ENCODE assay signal across 16 cellular contexts in genomic region chr14:24255438-24255837, GRCh38. TPM values are rescaled to one million over a fixed set of nuclear protein-coding genes. Genes with fewer than 3 reads are reported as not detected.
DNase-seq lines count a peak whose midpoint lies in the region; ATAC-seq and TF ChIP-seq lines count a peak whose summit lies in the region.
"Had no signal": no experiment of that assay in that cellular context is flagged by ENCODE, and none has a peak within 500 bp of the region (broad histone marks: within the 10 kb centered on the region; RNA-seq: fewer than 3 reads in every experiment).

No MANE protein-coding gene starts in this region.

- H3K9me3 Mint-ChIP-seq in H9: no peaks in the 10 kb centered on the region
- no peaks in the 10 kb centered on the region for H3K9me3 Mint-ChIP-seq in stimulated activated memory B cell treated with anti-CD40 and anti-IgM and Interleukin-4, amounts not matched to agents 10 μg/mL and 1 μg/mL and 100 μg/mL, for 72 hours
- H3K9me3 Mint-ChIP-seq in MCF 10A (ENCODE audit: unreplicated experiment): no peaks in the 10 kb centered on the region
- H3K9me3 Mint-ChIP-seq: CD4-positive, alpha-beta memory T cell; GM23338; HFFc6 had no signal

- H3K9ac ChIP-seq in H9 (ENCODE audit: extremely low read depth, insufficient read length, low read length) (no peak overlapping the region), neuronal stem cell (ENCODE audit: low read depth, low read length, poor library complexity) (no peak overlapping the region)

- DNase-seq in H9: no peak
- DNase-seq in RWPE1 (ENCODE audit: low spot score): no peak
- DNase-seq in neuronal stem cell (ENCODE audit: low spot score): no peak
- DNase-seq in MCF 10A (ENCODE audit: unreplicated experiment): no peak
- no peak for DNase-seq in left lung
- DNase-seq: C1 segment of cervical spinal cord; Calu3; CD4-positive, alpha-beta memory T cell; COR-L47; DMS53; DMS79 treated with DMSO at 0.1 percent for 48 hours; GF-D8; HFFc6 had no signal

- no peak overlapping the region for H4K5ac ChIP-seq in H9 (ENCODE audit: insufficient read length, low read depth, low read length)

- H3K27me3 ChIP-seq in H9 (ENCODE audit: insufficient read depth, low read length) (no peaks in the 10 kb centered on the region), neuronal stem cell (ENCODE audit: control insufficient read depth in 3 of 3, insufficient read depth in 3 of 3, low read depth in 1 of 3, low read length in 3 of 3) (no peaks in the 10 kb centered on the region), left lung (no peaks in the 10 kb centered on the region)

- BruUV-seq in MCF 10A (replicated peaks; lab: Mats Ljungman, UMichigan): no TSS peak

- H3K9me3 ChIP-seq in H9 (ENCODE audit: control insufficient read depth, low read depth, low read length): no peaks in the 10 kb centered on the region
- no peaks in the 10 kb centered on the region for H3K9me3 ChIP-seq in neuronal stem cell (replicated peaks in 1 of 2; ENCODE audit: control insufficient read depth in 2 of 2, insufficient read depth in 1 of 2, low read depth in 1 of 2, low read length in 2 of 2)
- no peaks in the 10 kb centered on the region for H3K9me3 ChIP-seq in left lung
- H3K9me3 ChIP-seq: HAP-1 had no signal

- POLR2A ChIA-PET in RWPE1 (lab: Yijun Ruan, JAX; ENCODE audit: low non-redundant PET) (no interaction called here), MCF 10A (lab: Yijun Ruan, JAX) (interaction anchor here (0.6 to 2.0 kb wide), 2 partner anchors 13 to 43 kb away, joined by 3 to 10 read pairs; partner anchors contain the start of gene TINF2)

- no peak overlapping the region for H2AFZ ChIP-seq in H9 (ENCODE audit: low read length)
- H2AFZ ChIP-seq in neuronal stem cell (ENCODE audit: low read length): no peak overlapping the region
- H2AFZ ChIP-seq: GM23338 had no signal

- no peak overlapping the region for H2BK12ac ChIP-seq in H9 (ENCODE audit: insufficient read length, low read depth, low read length)
- no peak overlapping the region for H2BK12ac ChIP-seq in neuronal stem cell (ENCODE audit: low read length)

- H2AK5ac ChIP-seq in H9 (ENCODE audit: insufficient read length, low read length) (no peak overlapping the region), neuronal stem cell (ENCODE audit: low read depth, low read length) (no peak overlapping the region)

- no peak overlapping the region for H3T11ph ChIP-seq in H9 (ENCODE audit: low read length)

- intact Hi-C loops in MCF 10A (cut with micrococcal nuclease): no loop called here
- intact Hi-C loops in left lung (cut with DNase I): no loop called here

- H2BK20ac ChIP-seq in H9 (ENCODE audit: low read depth, low read length, poor library complexity, severe bottlenecking): no peak overlapping the region

- H3K79me1 ChIP-seq in H9 (ENCODE audit: insufficient read depth, low read depth, low read length, poor library complexity, severe bottlenecking) (no peaks in the 10 kb centered on the region), neuronal stem cell (ENCODE audit: low read depth, low read length) (peaks cover 1% of the 10 kb centered on the region)

- H3K27me3 Mint-ChIP-seq in H9 (ENCODE audit: low read depth) (no peaks in the 10 kb centered on the region; the same call in none of the 2 replicates), MCF 10A (ENCODE audit: insufficient read depth, unreplicated experiment) (no peaks in the 10 kb centered on the region)
- no peaks in the 10 kb centered on the region for H3K27me3 Mint-ChIP-seq in stimulated activated memory B cell treated with anti-CD40 and anti-IgM and Interleukin-4, amounts not matched to agents 10 μg/mL and 1 μg/mL and 100 μg/mL, for 72 hours
- H3K27me3 Mint-ChIP-seq: CD4-positive, alpha-beta memory T cell had no signal

- H4K91ac ChIP-seq in H9 (ENCODE audit: insufficient read length, low read depth, low read length): no peak overlapping the region
- H4K91ac ChIP-seq in neuronal stem cell (ENCODE audit: low read depth, low read length, poor library complexity): peak overlapping the region; percentile 79

- no peaks in the 10 kb centered on the region for H3K23me2 ChIP-seq in H9 (ENCODE audit: insufficient read length, low read depth, low read length, poor library complexity, severe bottlenecking)

- H3K4me3 ChIP-seq in neuronal stem cell (ENCODE audit: low read length in 2 of 2) (no peak overlapping the region), left lung (no peak overlapping the region)
- H3K4me3 ChIP-seq: GM23338, HAP-1 had no signal

- no peak for TF ChIP-seq CTCF in H9 (conservative IDR thresholded peaks at IDR 0.05)
- no peak for TF ChIP-seq CTCF in RWPE1 (conservative IDR thresholded peaks at IDR 0.05; ENCODE audit: low read depth)
- TF ChIP-seq CTCF in MCF 10A (IDR thresholded peaks at IDR 0.05; ENCODE audit: unreplicated experiment): no peak
- TF ChIP-seq CTCF in left lung (IDR thresholded peaks at IDR 0.05): no peak

- H3K18ac ChIP-seq in H9 (ENCODE audit: insufficient read length, low read depth, low read length): no peak overlapping the region
- H3K18ac ChIP-seq in neuronal stem cell (ENCODE audit: low read length): no peak overlapping the region

- H3K14ac ChIP-seq in H9 (ENCODE audit: insufficient read depth, low read length) (no peak overlapping the region), neuronal stem cell (ENCODE audit: low read length) (no peak overlapping the region)

- H3K23ac ChIP-seq in H9 (ENCODE audit: insufficient read length, low read depth, low read length) (no peak overlapping the region), neuronal stem cell (ENCODE audit: low read depth, low read length, poor library complexity) (no peak overlapping the region)

- H3K56ac ChIP-seq in H9 (ENCODE audit: insufficient read length, low read depth, low read length): no peak overlapping the region

- ATAC-seq in stimulated activated memory B cell treated with anti-CD40 and anti-IgM and Interleukin-4, amounts not matched to agents 10 μg/mL and 1 μg/mL and 100 μg/mL, for 72 hours: no peak
- no peak for ATAC-seq in left lung
- ATAC-seq: GM23338 had no signal

- CTCF ChIA-PET in RWPE1 (lab: Yijun Ruan, JAX) (no interaction called here), MCF 10A (lab: Yijun Ruan, JAX) (interaction anchor here (0.6 to 32.3 kb wide), 4 partner anchors 13 to 53 kb away, joined by 3 to 457 read pairs (median 213); partner anchors contain the start of genes CIDEB, DHRS1, LTB4R2 and NOP9)

- H3K4me1 ChIP-seq in H9 (ENCODE audit: insufficient read depth, low read length) (no peaks in the 10 kb centered on the region), neuronal stem cell (ENCODE audit: control insufficient read depth in 2 of 2, insufficient read depth in 1 of 2, low read depth in 1 of 2, low read length in 2 of 2) (no peaks in the 10 kb centered on the region), left lung (peaks cover 0 to 9% of the 10 kb centered on the region in 2 donors)
- H3K4me1 ChIP-seq: HAP-1 had no signal

- H3K4me3 Mint-ChIP-seq in H9: no peak overlapping the region
- H3K4me3 Mint-ChIP-seq in stimulated activated memory B cell treated with anti-CD40 and anti-IgM and Interleukin-4, amounts not matched to agents 10 μg/mL and 1 μg/mL and 100 μg/mL, for 72 hours: no peak overlapping the region
- no peak overlapping the region for H3K4me3 Mint-ChIP-seq in MCF 10A (ENCODE audit: unreplicated experiment)
- H3K4me3 Mint-ChIP-seq: CD4-positive, alpha-beta memory T cell; GM23338; HFFc6 had no signal

- peak overlapping the region in 2 of 3 experiments; percentile 44 to 65; a peak in 2 of 7 replicates for H3K27ac Mint-ChIP-seq in H9
- H3K27ac Mint-ChIP-seq in stimulated activated memory B cell treated with anti-CD40 and anti-IgM and Interleukin-4, amounts not matched to agents 10 μg/mL and 1 μg/mL and 100 μg/mL, for 72 hours: peak overlapping the region; percentile 27
- H3K27ac Mint-ChIP-seq in MCF 10A (ENCODE audit: low read depth, unreplicated experiment): no peak overlapping the region
- H3K27ac Mint-ChIP-seq: GM23338, HFFc6 had no signal

- H2BK120ac ChIP-seq in H9 (ENCODE audit: low read depth, low read length, poor library complexity, severe bottlenecking) (no peak overlapping the region), neuronal stem cell (ENCODE audit: low read depth, low read length) (no peak overlapping the region)

- no peaks in the 10 kb centered on the region for H3K36me3 ChIP-seq in neuronal stem cell (replicated peaks in 1 of 2; ENCODE audit: control insufficient read depth in 2 of 2, insufficient read depth in 2 of 2, low read length in 2 of 2)
- peaks cover 0 to 25% of the 10 kb centered on the region in 2 donors for H3K36me3 ChIP-seq in left lung
- H3K36me3 ChIP-seq: HAP-1 had no signal

- H4K20me1 ChIP-seq in H9 (ENCODE audit: control insufficient read depth, insufficient read depth, insufficient read length): no peaks in the 10 kb centered on the region

- no peaks in the 10 kb centered on the region for H3K36me3 Mint-ChIP-seq in H9 (ENCODE audit: insufficient read depth in 1 of 3, low read depth in 3 of 3)
- H3K36me3 Mint-ChIP-seq in stimulated activated memory B cell treated with anti-CD40 and anti-IgM and Interleukin-4, amounts not matched to agents 10 μg/mL and 1 μg/mL and 100 μg/mL, for 72 hours: peaks cover 21% of the 10 kb centered on the region
- H3K36me3 Mint-ChIP-seq in MCF 10A (ENCODE audit: insufficient read depth, unreplicated experiment): peaks cover 27% of the 10 kb centered on the region

- no peaks in the 10 kb centered on the region for H3K79me2 ChIP-seq in H9 (ENCODE audit: insufficient read depth, low read length)

- WGBS in H9 (ENCODE audit: extremely low coverage, insufficient read length, low lambda C conversion rate): no CpG with 5 or more reads among the region's 8 CpGs
- no CpG with 5 or more reads among the region's 8 CpGs for WGBS in neuronal stem cell (ENCODE audit: extremely low coverage in 2 of 2, insufficient read length in 2 of 2, insufficient replicate concordance in 1 of 2), 2 donors

- H4K8ac ChIP-seq in H9 (replicated peaks; ENCODE audit: insufficient read length, low read depth, low read length) (no peak overlapping the region), neuronal stem cell (ENCODE audit: low read depth, low read length) (no peak overlapping the region)

- H2BK5ac ChIP-seq in H9 (ENCODE audit: insufficient read length, low read length) (no peak overlapping the region), neuronal stem cell (ENCODE audit: low read length) (peak overlapping the region; percentile 57)

- H3K27ac ChIP-seq in H9 (ENCODE audit: insufficient read length, low read depth, low read length): no peak overlapping the region
- H3K27ac ChIP-seq in RWPE1: peak overlapping the region; percentile 57; the same call in 1 of the 2 replicates
- no peak overlapping the region for H3K27ac ChIP-seq in neuronal stem cell (replicated peaks; ENCODE audit: low read length)
- no peak overlapping the region for H3K27ac ChIP-seq in left lung

- no peak overlapping the region for H3K4me2 ChIP-seq in H9 (ENCODE audit: insufficient read depth, insufficient read length, low read length)
- H3K4me2 ChIP-seq in neuronal stem cell (ENCODE audit: insufficient read depth, low read length, poor library complexity, severe bottlenecking): no peak overlapping the region
- H3K4me2 ChIP-seq: GM23338 had no signal

- no peaks in the 10 kb centered on the region; a peak in 1 of 4 replicates for H3K4me1 Mint-ChIP-seq in H9
- H3K4me1 Mint-ChIP-seq in stimulated activated memory B cell treated with anti-CD40 and anti-IgM and Interleukin-4, amounts not matched to agents 10 μg/mL and 1 μg/mL and 100 μg/mL, for 72 hours: no peaks in the 10 kb centered on the region
- peaks cover 26% of the 10 kb centered on the region for H3K4me1 Mint-ChIP-seq in MCF 10A (ENCODE audit: insufficient read depth, unreplicated experiment)

- H2BK15ac ChIP-seq in H9 (ENCODE audit: low read depth, low read length) (no peak overlapping the region), neuronal stem cell (ENCODE audit: low read length) (no peak overlapping the region)

- H3K4ac ChIP-seq in H9 (ENCODE audit: low read depth, low read length) (no peak overlapping the region), neuronal stem cell (ENCODE audit: low read length) (no peak overlapping the region)

RNA-seq across cellular contexts. Expression of gene TGM1, which starts 7.5 kb away (rescaled TPM):
- 1.8 and 2.9 TPM in 2 replicates for total RNA-seq in H9 (2021)
- 2.2 TPM for polyA plus RNA-seq in neuronal stem cell (2013, experiment 1 of 2)
- 2.3 TPM for polyA plus RNA-seq in neuronal stem cell (2013, experiment 2 of 2)
- 16.9 and 26.2 TPM in 2 replicates for total RNA-seq in MCF 10A (2022)
- total RNA-seq in left lung: 1 to 10 TPM; 7.6 to 9.6 TPM

RNA-seq across cellular contexts. Expression of gene TINF2, which starts 13.0 kb away (rescaled TPM):
- 41.3 and 47.6 TPM in 2 replicates for total RNA-seq in H9 (2021)
- polyA plus RNA-seq in neuronal stem cell (2013, experiment 1 of 2): 62.9 TPM
- 61.9 TPM for polyA plus RNA-seq in neuronal stem cell (2013, experiment 2 of 2)
- total RNA-seq in MCF 10A (2022): 47.3 and 47.6 TPM in 2 replicates
- total RNA-seq in left lung: 100 to 1,000 TPM; 105 to 110 TPM

RNA-seq across cellular contexts. Expression of gene RABGGTA, which starts 16.0 kb away (rescaled TPM):
- total RNA-seq in H9 (2021) (25.6 and 26.1 TPM in 2 replicates), MCF 10A (2022) (51.7 and 75.0 TPM in 2 replicates), left lung (10 to 100 TPM; 49.3 to 53.3 TPM)
- polyA plus RNA-seq in neuronal stem cell (2013, experiment 1 of 2): 21.6 TPM
- 20.2 TPM for polyA plus RNA-seq in neuronal stem cell (2013, experiment 2 of 2)

RNA-seq across cellular contexts. Expression of gene GMPR2, which starts 22.7 kb away (rescaled TPM):
- total RNA-seq in H9 (2021) (84.7 and 86.9 TPM in 2 replicates), MCF 10A (2022) (77.3 and 79.9 TPM in 2 replicates), left lung (10 to 100 TPM; 63.6 to 69.6 TPM)
- 59.3 TPM for polyA plus RNA-seq in neuronal stem cell (2013, experiment 1 of 2)
- 60.1 TPM for polyA plus RNA-seq in neuronal stem cell (2013, experiment 2 of 2)

RNA-seq across cellular contexts. Expression of gene NEDD8, which starts 23.3 kb away (rescaled TPM):
- total RNA-seq in H9 (2021) (214 and 225 TPM in 2 replicates), MCF 10A (2022) (233 and 243 TPM in 2 replicates), left lung (100 to 1,000 TPM; 162 to 163 TPM)
- polyA plus RNA-seq in neuronal stem cell (2013, experiment 1 of 2): 312 TPM
- polyA plus RNA-seq in neuronal stem cell (2013, experiment 2 of 2): 307 TPM
